10 cellular contexts compared by ENCODE assay signal in the genomic region with DNA sequence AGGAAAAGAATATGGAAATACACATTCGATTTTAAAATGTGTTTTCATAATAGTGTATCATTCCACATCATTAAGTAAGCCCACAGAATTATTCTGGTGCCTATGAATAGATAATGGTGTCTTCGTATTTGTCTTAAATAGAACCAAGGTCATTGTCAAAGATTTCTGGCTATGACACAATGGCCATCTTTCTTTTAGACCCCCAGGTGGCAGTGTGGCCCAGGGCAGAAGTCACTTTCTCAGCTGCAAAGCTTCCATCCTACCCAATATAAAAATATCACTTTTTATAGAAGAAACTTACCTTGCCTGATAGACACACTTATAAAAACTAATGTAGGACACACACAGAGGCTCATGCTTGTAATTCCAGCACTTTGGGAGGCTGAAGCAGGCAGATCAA. TPM values are rescaled to one million over a fixed set of nuclear protein-coding genes. Genes with fewer than 3 reads are reported as not detected.
DNase-seq lines count a peak whose midpoint lies in the region; ATAC-seq, FAIRE-seq and TF ChIP-seq lines count a peak whose summit lies in the region.
"Had no signal": no experiment of that assay in that cellular context is flagged by ENCODE, and none has a peak within 500 bp of the region (broad histone marks: within the 10 kb centered on the region; RNA-seq: fewer than 3 reads in every experiment).

No MANE protein-coding gene starts in this region.

- H3K4me3 ChIP-seq in HCT116 (replicated peaks in 1 of 2; ENCODE audit: low read depth in 1 of 2, low read length in 2 of 2): no peak overlapping the region
- H3K4me3 ChIP-seq: pancreas had no signal

- no peaks in the 10 kb centered on the region for H3K9me2 ChIP-seq in HCT116 (ENCODE audit: insufficient read depth)

- no TSS peak for BruUV-seq in HCT116 (replicated peaks; lab: Mats Ljungman, UMichigan)

- H3K9ac ChIP-seq in HCT116 (ENCODE audit: low read length): no peak overlapping the region

- H3K27ac ChIP-seq in HCT116 (ENCODE audit: low read depth, low read length) (no peak overlapping the region), RWPE1 (no peak overlapping the region)
- H3K27ac ChIP-seq: pancreas had no signal

- POLR2A ChIA-PET in HCT116 (lab: Charles Lee) (interaction anchor here (1.0 kb wide), 1 partner anchor 236 kb away, joined by 3 read pairs; no protein-coding TSS in a partner anchor), RWPE1 (lab: Yijun Ruan, JAX; ENCODE audit: low non-redundant PET) (no interaction called here)

- intact Hi-C loops in HCT116 (cut with micrococcal nuclease): loop anchor here (1.0 kb wide), 2 partner anchors 237 to 469 kb away; no protein-coding TSS in a partner anchor

- H3K27me3 ChIP-seq in HCT116 (ENCODE audit: insufficient read depth, low read length): no peaks in the 10 kb centered on the region
- H3K27me3 ChIP-seq: pancreas had no signal

- no peaks in the 10 kb centered on the region for H3K79me2 ChIP-seq in HCT116 (ENCODE audit: insufficient read depth, low read length)

- H3K36me3 ChIP-seq in HCT116 (ENCODE audit: control insufficient read depth in 1 of 2, insufficient read depth in 2 of 2, low read length in 2 of 2): no peaks in the 10 kb centered on the region
- H3K36me3 ChIP-seq: pancreas had no signal

- no peaks in the 10 kb centered on the region for H3K9me3 ChIP-seq in HCT116 (ENCODE audit: control insufficient read depth in 1 of 2, insufficient read depth in 1 of 2, low read depth in 1 of 2, low read length in 2 of 2)
- H3K9me3 ChIP-seq: pancreas had no signal

- peak; percentile 47 to 76 (median 74); a peak in 5 of 6 replicates for TF ChIP-seq CTCF in HCT116 (IDR thresholded peaks at IDR 0.05 in 2 of 3, conservative IDR thresholded peaks at IDR 0.05 in 1 of 3; ENCODE audit: borderline replicate concordance in 1 of 3, insufficient read depth in 1 of 3, low read depth in 2 of 3, low read length in 2 of 3)
- 0 out of 2 replicates have a peak, but pooled peaks have one; percentile 9 for TF ChIP-seq CTCF in RWPE1 (conservative IDR thresholded peaks at IDR 0.05; ENCODE audit: low read depth)

- H2AFZ ChIP-seq in HCT116 (ENCODE audit: low read depth, low read length, poor library complexity, severe bottlenecking): no peak overlapping the region

- TF ChIP-seq RAD21 in HCT116 (IDR thresholded peaks at IDR 0.05; ENCODE audit: low read depth): peak; percentile 83

- no peaks in the 10 kb centered on the region for H3K4me1 ChIP-seq in HCT116 (ENCODE audit: control insufficient read depth in 1 of 2, insufficient read depth in 2 of 2, low read length in 2 of 2)
- H3K4me1 ChIP-seq: pancreas had no signal

- DNase-seq in DMS 273 (lab: John Stamatoyannopoulos, UW; ENCODE audit: unreplicated experiment): peak; percentile 39
- DNase-seq in DMS 273 treated with DMSO at 0.1 percent for 48 hours (lab: John Stamatoyannopoulos, UW): no peak
- DNase-seq in HCT116 (ENCODE audit: low read depth, low spot score): no peak
- peak; percentile 24 for DNase-seq in RWPE1 (ENCODE audit: low spot score)
- peak; percentile 3 for DNase-seq in fibroblast of the conjunctiva (ENCODE audit: low read depth)
- peak; percentile 18 for DNase-seq in urothelium cell line (ENCODE audit: low spot score)
- no peak for DNase-seq in central memory CD4-positive, alpha-beta T cell
- DNase-seq: pancreas had no signal

- no peak for TF ChIP-seq POLR2A in HCT116 (IDR thresholded peaks at IDR 0.05; ENCODE audit: borderline replicate concordance, extremely low read depth, insufficient read depth, insufficient read length)

- H4K20me1 ChIP-seq in HCT116 (ENCODE audit: insufficient read depth): no peaks in the 10 kb centered on the region

- no peak for FAIRE-seq in urothelium cell line (lab: Jason Lieb, UNC)
- FAIRE-seq: A204.1, pancreas had no signal

- CTCF ChIA-PET in HCT116 (lab: Charles Lee): interaction anchor here (0.9 to 3.5 kb wide), 8 partner anchors 11 to 485 kb away, joined by 4 to 50 read pairs (median 8); a partner anchor contains a TSS
- CTCF ChIA-PET in RWPE1 (lab: Yijun Ruan, JAX): interaction anchor here (0.6 to 1.3 kb wide), 6 partner anchors 9 to 488 kb away, joined by 3 to 8 read pairs (median 3); no protein-coding TSS in a partner anchor

- peak; percentile 67 for ATAC-seq in HCT116
- ATAC-seq in HG03457 (IDR thresholded peaks at IDR 0.05; ENCODE audit: unreplicated experiment): no peak

- RAD21 ChIA-PET in HCT116 (lab: Charles Lee; ENCODE audit: low non-redundant PET in 1 of 2, low total read pairs in 2 of 2, uncharacterized antibody in 2 of 2, unreplicated experiment in 2 of 2): interaction anchor here (0.5 to 1.5 kb wide), 5 partner anchors 183 to 848 kb away, joined by 3 to 6 read pairs (median 3); no protein-coding TSS in a partner anchor

- no peak overlapping the region for H3K4me2 ChIP-seq in HCT116 (ENCODE audit: low read length)

TF ChIP-seq in HCT116, 20 proteins besides CTCF, POLR2A, EP300 and RAD21:
- TF ChIP-seq, protein P1, sequence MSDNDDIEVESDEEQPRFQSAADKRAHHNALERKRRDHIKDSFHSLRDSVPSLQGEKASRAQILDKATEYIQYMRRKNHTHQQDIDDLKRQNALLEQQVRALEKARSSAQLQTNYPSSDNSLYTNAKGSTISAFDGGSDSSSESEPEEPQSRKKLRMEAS (IDR thresholded peaks at IDR 0.05): no peak
- TF ChIP-seq EZH2phosphoT487 (IDR thresholded peaks at IDR 0.05; ENCODE audit: borderline replicate concordance) (no peak), ELF1 (IDR thresholded peaks at IDR 0.05; ENCODE audit: borderline replicate concordance, low read depth) (no peak)

RNA-seq across cellular contexts. Expression of a gene that starts 57.5 kb away (rescaled TPM):
- total RNA-seq in HCT116 (2021; ENCODE audit: unreplicated experiment): 12.0 TPM
- 2.7 and 4.3 TPM in 2 replicates for polyA plus RNA-seq in HCT116 (2012)

RNA-seq across cellular contexts. Expression of a gene that starts 57.7 kb away (rescaled TPM):
- total RNA-seq in HCT116 (2021; ENCODE audit: unreplicated experiment): 43.1 TPM
- polyA plus RNA-seq in HCT116 (2012): 27.2 and 33.8 TPM in 2 replicates

Comparison
In these comparisons a context has a peak if more than half of its experiments do, and no peak if none do; other contexts are left out.
1. DNase-seq: peak in DMS 273 (single experiment), RWPE1 (single experiment), fibroblast of the conjunctiva (single experiment) and urothelium cell line (single experiment); none in DMS 273 treated with DMSO at 0.1 percent for 48 hours (single experiment), HCT116 (single experiment) and central memory CD4-positive, alpha-beta T cell (single experiment).